8 cellular contexts compared by ENCODE assay signal in genomic region chr15:90402230-90402629, GRCh38. TPM values are rescaled to one million over a fixed set of nuclear protein-coding genes. Genes with fewer than 3 reads are reported as not detected.
A peak's percentile ranks its signal among the peaks of the same experiment; 100 is the strongest.
DNase-seq lines count a peak whose midpoint lies in the region; ATAC-seq and TF ChIP-seq lines count a peak whose summit lies in the region.

No MANE protein-coding gene starts in this region.

- H3K27ac ChIP-seq in right atrium auricular region: peak overlapping the region; percentile 78 to 91

- H3K27me3 ChIP-seq in right atrium auricular region: no peaks in the 10 kb centered on the region

- TF ChIP-seq CTCF in NB4 (IDR thresholded peaks at IDR 0.05; ENCODE audit: low read depth, low read length) (no peak), right atrium auricular region (IDR thresholded peaks at IDR 0.05) (no peak)

- peaks cover 0 to 76% of the 10 kb centered on the region in 2 donors for H3K4me1 ChIP-seq in right atrium auricular region

- H3K36me3 Mint-ChIP-seq in activated naive CD8-positive, alpha-beta T cell treated with anti-CD3 and anti-CD28 coated beads, Interleukin-2, amount 10 ng/mL, durations not matched to agents 7 days and 5 days: peaks cover 31% of the 10 kb centered on the region
- peaks cover 30% of the 10 kb centered on the region for H3K36me3 Mint-ChIP-seq in stimulated activated memory B cell treated with anti-CD40 and anti-IgM and Interleukin-4, amounts not matched to agents 10 μg/mL and 1 μg/mL and 100 μg/mL, for 72 hours

- no peak for ATAC-seq in activated naive CD8-positive, alpha-beta T cell treated with anti-CD3 and anti-CD28 coated beads, Interleukin-2, amount 10 ng/mL, durations not matched to agents 7 days and 5 days (ENCODE audit: low read depth)
- ATAC-seq in stimulated activated memory B cell treated with anti-CD40 and anti-IgM and Interleukin-4, amounts not matched to agents 10 μg/mL and 1 μg/mL and 100 μg/mL, for 72 hours: no peak
- no peak for ATAC-seq in GM19328 (IDR thresholded peaks at IDR 0.05; ENCODE audit: unreplicated experiment)
- no peak for ATAC-seq in HG03457 (IDR thresholded peaks at IDR 0.05; ENCODE audit: unreplicated experiment)
- ATAC-seq in HG03135 (IDR thresholded peaks at IDR 0.05; ENCODE audit: unreplicated experiment): no peak

- no peaks in the 10 kb centered on the region for H3K36me3 ChIP-seq in right atrium auricular region

- H3K4me1 Mint-ChIP-seq in activated naive CD8-positive, alpha-beta T cell treated with anti-CD3 and anti-CD28 coated beads, Interleukin-2, amount 10 ng/mL, durations not matched to agents 7 days and 5 days: peaks cover 63% of the 10 kb centered on the region
- peaks cover 73% of the 10 kb centered on the region for H3K4me1 Mint-ChIP-seq in stimulated activated memory B cell treated with anti-CD40 and anti-IgM and Interleukin-4, amounts not matched to agents 10 μg/mL and 1 μg/mL and 100 μg/mL, for 72 hours

- POLR2A ChIA-PET in activated naive CD8-positive, alpha-beta T cell treated with anti-CD3 and anti-CD28 coated beads, Interleukin-2, amount 10 ng/mL, durations not matched to agents 7 days and 5 days (lab: Charles Lee): interaction anchor here (0.6 to 6.2 kb wide), 3 partner anchors 14 to 50 kb away, joined by 4 to 46 read pairs (median 4); partner anchors contain the start of gene IQGAP1

- in situ Hi-C loops in Caki2 (cut with HindIII; ENCODE audit: low pct_unique_long_range_greater_than_20kb, low sequenced_read_pairs): no loop called here

- no peaks in the 10 kb centered on the region for H3K9me3 Mint-ChIP-seq in activated naive CD8-positive, alpha-beta T cell treated with anti-CD3 and anti-CD28 coated beads, Interleukin-2, amount 10 ng/mL, durations not matched to agents 7 days and 5 days
- no peaks in the 10 kb centered on the region for H3K9me3 Mint-ChIP-seq in stimulated activated memory B cell treated with anti-CD40 and anti-IgM and Interleukin-4, amounts not matched to agents 10 μg/mL and 1 μg/mL and 100 μg/mL, for 72 hours

- no peak overlapping the region for H3K27ac Mint-ChIP-seq in activated naive CD8-positive, alpha-beta T cell treated with anti-CD3 and anti-CD28 coated beads, Interleukin-2, amount 10 ng/mL, durations not matched to agents 7 days and 5 days
- peak overlapping the region; percentile 86 for H3K27ac Mint-ChIP-seq in stimulated activated memory B cell treated with anti-CD40 and anti-IgM and Interleukin-4, amounts not matched to agents 10 μg/mL and 1 μg/mL and 100 μg/mL, for 72 hours

- peak overlapping the region; percentile 4 for H3K4me3 Mint-ChIP-seq in activated naive CD8-positive, alpha-beta T cell treated with anti-CD3 and anti-CD28 coated beads, Interleukin-2, amount 10 ng/mL, durations not matched to agents 7 days and 5 days
- H3K4me3 Mint-ChIP-seq in stimulated activated memory B cell treated with anti-CD40 and anti-IgM and Interleukin-4, amounts not matched to agents 10 μg/mL and 1 μg/mL and 100 μg/mL, for 72 hours: no peak overlapping the region

- DNase-seq in Caki2 (ENCODE audit: low read depth) (peak; percentile 77), NB4 (ENCODE audit: low read depth) (peak; percentile 83), right atrium auricular region (ENCODE audit: low spot score) (peak; percentile 86)
- DNase-seq in activated naive CD8-positive, alpha-beta T cell treated with anti-CD3 and anti-CD28 coated beads, Interleukin-2, amount 10 ng/mL, durations not matched to agents 7 days and 5 days: no peak

- H3K27me3 Mint-ChIP-seq in activated naive CD8-positive, alpha-beta T cell treated with anti-CD3 and anti-CD28 coated beads, Interleukin-2, amount 10 ng/mL, durations not matched to agents 7 days and 5 days: no peaks in the 10 kb centered on the region
- no peaks in the 10 kb centered on the region for H3K27me3 Mint-ChIP-seq in stimulated activated memory B cell treated with anti-CD40 and anti-IgM and Interleukin-4, amounts not matched to agents 10 μg/mL and 1 μg/mL and 100 μg/mL, for 72 hours

- H3K9me3 ChIP-seq in right atrium auricular region: no peaks in the 10 kb centered on the region

- no peak for TF ChIP-seq POLR2A in NB4 (IDR thresholded peaks at IDR 0.05; ENCODE audit: extremely low read depth, insufficient read length)

- H3K4me3 ChIP-seq in NB4 (ENCODE audit: low read depth, low read length) (no peak overlapping the region), right atrium auricular region (no peak overlapping the region)

RNA-seq across cellular contexts. Expression of gene IQGAP1, which starts 14.2 kb away (rescaled TPM):
- 53.4 and 65.2 TPM in 2 replicates for total RNA-seq in Caki2 (2014; rRNA removed; shearing (Covaris generic); ENCODE audit: low replicate concordance)
- 100 to 1,000 TPM; 211 to 220 TPM for total RNA-seq in activated naive CD8-positive, alpha-beta T cell treated with anti-CD3 and anti-CD28 coated beads, Interleukin-2, amount 10 ng/mL, durations not matched to agents 7 days and 5 days
- total RNA-seq in right atrium auricular region: 10 to 100 TPM; 56.5 to 96.3 TPM

RNA-seq across cellular contexts. Expression of gene ZNF774, which starts 50.1 kb away (rescaled TPM):
- 0.17 and 3.7 TPM in 2 replicates for total RNA-seq in Caki2 (2014; rRNA removed; shearing (Covaris generic); ENCODE audit: low replicate concordance)
- 1 to 10 TPM; 1.6 to 2.4 TPM for total RNA-seq in activated naive CD8-positive, alpha-beta T cell treated with anti-CD3 and anti-CD28 coated beads, Interleukin-2, amount 10 ng/mL, durations not matched to agents 7 days and 5 days
- total RNA-seq in right atrium auricular region: 1 to 10 TPM; 3.7 to 4.3 TPM
